ENCODE assay signal across 25 cellular contexts in genomic region chr2:189226017-189226416, GRCh38.
"Had no signal": no experiment of that assay in that cellular context is flagged by ENCODE, and none has a peak within 500 bp of the region (broad histone marks: within the 10 kb centered on the region; RNA-seq: fewer than 3 reads in every experiment).

No MANE protein-coding gene starts in this region.

- H3K9me3 ChIP-seq: colonic mucosa, esophagus muscularis mucosa, gastroesophageal sphincter, left lung, right lobe of liver, thoracic aorta, upper lobe of left lung, uterus had no signal

- H3K27me3 ChIP-seq: colonic mucosa, esophagus muscularis mucosa, foreskin keratinocyte, gastroesophageal sphincter, heart right ventricle, left lung, right lobe of liver, tibial nerve, upper lobe of left lung, uterus had no signal

- H3K9me3 Mint-ChIP-seq: dendritic cell treated with granulocyte-macrophage colony-stimulating factor and Interleukin-4, amounts not matched to agents 40 ng/mL and 50 ng/mL, for 4 days; endodermal cell; stimulated activated naive B cell treated with anti-CD40 and anti-IgM and Interleukin-4, amounts not matched to agents 10 μg/mL and 1 μg/mL and 100 μg/mL, for 72 hours; stimulated activated naive CD8-positive, alpha-beta T cell treated with anti-CD3 and anti-CD28 coated beads, Interleukin-15, Interleukin-2, amounts not matched to agents 100 ng/mL and 50 ng/mL, for 24 hours had no signal

- H3K4me1 Mint-ChIP-seq: natural killer cell; stimulated activated naive B cell treated with anti-CD40 and anti-IgM and Interleukin-4, amounts not matched to agents 10 μg/mL and 1 μg/mL and 100 μg/mL, for 72 hours had no signal

- H3K36me3 Mint-ChIP-seq: natural killer cell; stimulated activated naive B cell treated with anti-CD40 and anti-IgM and Interleukin-4, amounts not matched to agents 10 μg/mL and 1 μg/mL and 100 μg/mL, for 72 hours had no signal

- DNase-seq: colonic mucosa; effector CD8-positive, alpha-beta T cell; endodermal cell; foreskin keratinocyte; glutamatergic neuron; heart right ventricle; hippocampal formation; left cardiac atrium; left lung; natural killer cell; right lobe of liver; small intestine; stimulated activated CD4-positive, alpha-beta T cell treated with anti-CD3 and anti-CD28 coated beads, Interleukin-15, amount 100 ng/mL, for 24 hours; stimulated activated CD4-positive, alpha-beta T cell treated with anti-CD3 and anti-CD28 coated beads, Interleukin-2, amount 100 ng/mL, for 48 hours; stimulated activated naive B cell treated with anti-CD40 and anti-IgM and Interleukin-4, amounts not matched to agents 10 μg/mL and 1 μg/mL and 100 μg/mL, for 72 hours; upper lobe of left lung; uterus had no signal

- H3K4me3 Mint-ChIP-seq: dendritic cell treated with granulocyte-macrophage colony-stimulating factor and Interleukin-4, amounts not matched to agents 40 ng/mL and 50 ng/mL, for 4 days; endodermal cell; natural killer cell; stimulated activated naive B cell treated with anti-CD40 and anti-IgM and Interleukin-4, amounts not matched to agents 10 μg/mL and 1 μg/mL and 100 μg/mL, for 72 hours; stimulated activated naive CD8-positive, alpha-beta T cell treated with anti-CD3 and anti-CD28 coated beads, Interleukin-15, Interleukin-2, amounts not matched to agents 100 ng/mL and 50 ng/mL, for 24 hours had no signal

- H3K27me3 Mint-ChIP-seq: dendritic cell treated with granulocyte-macrophage colony-stimulating factor and Interleukin-4, amounts not matched to agents 40 ng/mL and 50 ng/mL, for 4 days; progenitor cell of endocrine pancreas; stimulated activated naive CD8-positive, alpha-beta T cell treated with anti-CD3 and anti-CD28 coated beads, Interleukin-15, Interleukin-2, amounts not matched to agents 100 ng/mL and 50 ng/mL, for 24 hours had no signal

- H2AFZ ChIP-seq: parathyroid adenoma had no signal

- H3K9ac ChIP-seq: parathyroid adenoma had no signal

- ATAC-seq: foreskin keratinocyte; gastroesophageal sphincter; heart right ventricle; left cardiac atrium; left lung; natural killer cell; right lobe of liver; stimulated activated naive B cell treated with anti-CD40 and anti-IgM and Interleukin-4, amounts not matched to agents 10 μg/mL and 1 μg/mL and 100 μg/mL, for 72 hours had no signal

- H3K79me2 ChIP-seq: parathyroid adenoma had no signal

- H3K36me3 ChIP-seq: colonic mucosa, esophagus muscularis mucosa, gastroesophageal sphincter, heart right ventricle, left lung, right lobe of liver, thoracic aorta, tibial nerve, upper lobe of left lung, uterus had no signal

- H3K4me3 ChIP-seq: colonic mucosa, esophagus muscularis mucosa, gastroesophageal sphincter, heart right ventricle, left lung, right lobe of liver, thoracic aorta, tibial nerve, upper lobe of left lung, uterus had no signal

- H3K27ac Mint-ChIP-seq: dendritic cell treated with granulocyte-macrophage colony-stimulating factor and Interleukin-4, amounts not matched to agents 40 ng/mL and 50 ng/mL, for 4 days; endodermal cell; natural killer cell; progenitor cell of endocrine pancreas; stimulated activated naive B cell treated with anti-CD40 and anti-IgM and Interleukin-4, amounts not matched to agents 10 μg/mL and 1 μg/mL and 100 μg/mL, for 72 hours; stimulated activated naive CD8-positive, alpha-beta T cell treated with anti-CD3 and anti-CD28 coated beads, Interleukin-15, Interleukin-2, amounts not matched to agents 100 ng/mL and 50 ng/mL, for 24 hours had no signal

- H3K4me1 ChIP-seq: colonic mucosa, parathyroid adenoma, right lobe of liver, uterus had no signal

- H3K27ac ChIP-seq: colonic mucosa, esophagus muscularis mucosa, foreskin keratinocyte, gastroesophageal sphincter, heart right ventricle, left lung, parathyroid adenoma, right lobe of liver, thoracic aorta, tibial nerve, upper lobe of left lung, uterus had no signal
